In the genomic region with DNA sequence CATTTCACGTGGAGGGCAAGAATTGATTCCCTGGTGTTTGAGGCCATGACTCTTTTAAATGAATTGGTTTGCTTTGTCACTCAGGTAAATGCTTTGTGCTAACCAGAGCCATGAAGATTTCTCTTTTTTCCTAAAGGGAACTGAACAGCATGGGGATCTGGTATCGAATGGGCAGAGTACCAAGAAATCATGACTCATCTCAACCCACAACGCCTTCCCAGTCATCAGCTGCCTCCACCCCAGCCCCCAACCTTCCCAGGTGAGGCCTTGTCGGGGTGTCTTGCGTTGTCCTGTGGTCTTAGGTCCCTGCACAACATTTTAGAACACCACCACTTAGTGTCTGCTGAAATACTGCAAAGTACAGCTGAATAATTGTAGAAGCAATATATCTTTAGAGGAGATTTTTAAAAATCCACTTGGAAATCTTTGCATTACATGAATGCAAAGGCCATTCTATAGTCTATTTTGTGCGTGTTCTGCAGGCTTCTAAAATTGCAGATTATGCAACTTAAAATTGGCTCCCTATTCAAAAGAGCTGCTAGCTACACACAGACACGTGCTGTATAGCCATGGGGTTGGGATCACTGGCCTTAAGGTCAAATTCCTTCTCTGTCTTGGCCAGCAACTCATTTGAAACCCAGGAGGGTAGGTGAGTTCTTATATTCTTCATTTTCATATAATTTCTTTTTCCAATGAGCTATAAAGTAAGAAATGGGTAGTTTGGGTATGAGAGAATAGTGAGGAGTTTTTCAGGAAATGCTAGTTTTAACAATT, we compare ENCODE assay signal across 12 cellular contexts.
DNase-seq lines count a peak whose midpoint lies in the region; ATAC-seq and TF ChIP-seq lines count a peak whose summit lies in the region.
"Had no signal": no experiment of that assay in that cellular context is flagged by ENCODE, and none has a peak within 500 bp of the region (broad histone marks: within the 10 kb centered on the region; RNA-seq: fewer than 3 reads in every experiment).

No MANE protein-coding gene starts in this region.

- DNase-seq in Daoy (ENCODE audit: low read depth) (peak; percentile 80), M059J (ENCODE audit: low read depth) (peak; percentile 83), mammary epithelial cell (peak; percentile 78), amygdala (lab: John Stamatoyannopoulos, UW) (no peak), vagina (ENCODE audit: extremely low spot score in 2 of 2) (no peak)
- DNase-seq in naive thymus-derived CD8-positive, alpha-beta T cell, result no peak
- DNase-seq: Karpas-422 had no signal

- H3K27ac ChIP-seq in mammary epithelial cell (ENCODE audit: insufficient read depth, low read depth, low read length), result no peak overlapping the region
- no peak overlapping the region for H3K27ac ChIP-seq in vagina
- H3K27ac ChIP-seq: SK-N-MC had no signal

- CTCF ChIA-PET in mammary epithelial cell (lab: Charles Lee; ENCODE audit: low non-redundant PET), result interaction anchor here (0.6 to 0.7 kb wide), 2 partner anchors 9 to 104 kb away, joined by 3 to 5 read pairs; no protein-coding TSS in a partner anchor

- dilution Hi-C loops in mammary epithelial cell (cut with HindIII; ENCODE audit: low sequenced_read_pairs), result loop anchor here (5.0 kb wide), 1 partner anchor 78 kb away; no protein-coding TSS in a partner anchor

- H3K4me2 ChIP-seq in mammary epithelial cell (ENCODE audit: insufficient read depth, low read depth, low read length), result no peak overlapping the region

- no peak for ATAC-seq in naive thymus-derived CD8-positive, alpha-beta T cell
- ATAC-seq in GM21737 (IDR thresholded peaks at IDR 0.05; ENCODE audit: unreplicated experiment), result no peak
- ATAC-seq in HG03175 (IDR thresholded peaks at IDR 0.05; ENCODE audit: unreplicated experiment), result no peak

- POLR2A ChIA-PET in naive thymus-derived CD8-positive, alpha-beta T cell (lab: Charles Lee), result interaction anchor here (1.3 to 4.1 kb wide), 3 partner anchors 12 to 77 kb away, joined by 3 to 31 read pairs (median 12); partner anchors contain the start of gene MVB12B

- H3K36me3 ChIP-seq in mammary epithelial cell (ENCODE audit: insufficient read depth, low read length) (no peaks in the 10 kb centered on the region), vagina (no peaks in the 10 kb centered on the region)

- TF ChIP-seq POLR2A in vagina (IDR thresholded peaks at IDR 0.05), result no peak

- H3K79me2 ChIP-seq in mammary epithelial cell (ENCODE audit: insufficient read depth, low read length), result no peaks in the 10 kb centered on the region

- peak overlapping the region; percentile 83 to 98 (median 96) for H3K27ac Mint-ChIP-seq in naive thymus-derived CD8-positive, alpha-beta T cell
- H3K27ac Mint-ChIP-seq: activated naive CD4-positive, alpha-beta T cell treated with anti-CD3 and anti-CD28 coated beads, Interleukin-2, amount 50 U/mL, for 24 hours had no signal

- H3K4me1 Mint-ChIP-seq in naive thymus-derived CD8-positive, alpha-beta T cell, result peaks cover 36 to 60% (median 52%) of the 10 kb centered on the region in 4 donors

- peak overlapping the region in 2 of 10 donors; percentile 16 to 65 for H3K4me3 Mint-ChIP-seq in naive thymus-derived CD8-positive, alpha-beta T cell
- H3K4me3 Mint-ChIP-seq: activated naive CD4-positive, alpha-beta T cell treated with anti-CD3 and anti-CD28 coated beads, Interleukin-2, amount 50 U/mL, for 24 hours had no signal

- no peak overlapping the region for H2AFZ ChIP-seq in mammary epithelial cell (ENCODE audit: low read depth, low read length)

- in situ Hi-C loops in mammary epithelial cell (cut with MboI; ENCODE audit: low sequenced_read_pairs in 2 of 2), result loop anchor here (5.0 to 10.0 kb wide), 3 partner anchors 91 to 991 kb away; no protein-coding TSS in a partner anchor

- intact Hi-C loops in mammary epithelial cell (cut with micrococcal nuclease) (loop anchor here (2.0 to 10.0 kb wide), 3 partner anchors 97 to 987 kb away; no protein-coding TSS in a partner anchor), vagina (cut with DNase I) (loop anchor here (5.0 kb wide), 2 partner anchors 88 to 988 kb away; no protein-coding TSS in a partner anchor)

- H3K27me3 Mint-ChIP-seq in naive thymus-derived CD8-positive, alpha-beta T cell, result no peaks in the 10 kb centered on the region
- H3K27me3 Mint-ChIP-seq: activated naive CD4-positive, alpha-beta T cell treated with anti-CD3 and anti-CD28 coated beads, Interleukin-2, amount 50 U/mL, for 24 hours had no signal

- H3K9ac ChIP-seq in mammary epithelial cell (ENCODE audit: insufficient read depth, low read length), result no peak overlapping the region

- no peak for TF ChIP-seq CTCF in mammary epithelial cell (conservative IDR thresholded peaks at IDR 0.05 in 1 of 2, IDR thresholded peaks at IDR 0.05 in 1 of 2; ENCODE audit: extremely low read depth in 1 of 2, insufficient read depth in 1 of 2, low read depth in 1 of 2, low read length in 2 of 2)
- TF ChIP-seq CTCF in vagina (IDR thresholded peaks at IDR 0.05), result no peak

- H3K27me3 ChIP-seq in mammary epithelial cell (ENCODE audit: insufficient read depth, low read length) (no peaks in the 10 kb centered on the region), vagina (no peaks in the 10 kb centered on the region)

- H4K20me1 ChIP-seq in mammary epithelial cell (ENCODE audit: insufficient read depth, low read length), result no peaks in the 10 kb centered on the region

- no peaks in the 10 kb centered on the region for H3K9me3 ChIP-seq in mammary epithelial cell (replicated peaks; ENCODE audit: insufficient read depth, low read length)
- H3K9me3 ChIP-seq in vagina, result no peaks in the 10 kb centered on the region

- no peaks in the 10 kb centered on the region for H3K9me3 Mint-ChIP-seq in naive thymus-derived CD8-positive, alpha-beta T cell
- H3K9me3 Mint-ChIP-seq: activated naive CD4-positive, alpha-beta T cell treated with anti-CD3 and anti-CD28 coated beads, Interleukin-2, amount 50 U/mL, for 24 hours had no signal

- WGBS in mammary epithelial cell (ENCODE audit: low coverage, missing lambda C conversion rate), result 61% methylated on average over 4 of the region's 7 CpGs

- H3K4me1 ChIP-seq in mammary epithelial cell (ENCODE audit: insufficient read depth, low read length) (peaks cover 30% of the 10 kb centered on the region), vagina (peaks cover 60% of the 10 kb centered on the region)

- H3K36me3 Mint-ChIP-seq in naive thymus-derived CD8-positive, alpha-beta T cell, result peaks cover 0 to 47% (median 4%) of the 10 kb centered on the region in 3 donors

- H3K4me3 ChIP-seq in mammary epithelial cell (replicated peaks in 1 of 3; ENCODE audit: insufficient read depth in 1 of 3, low read depth in 2 of 3, low read length in 3 of 3), result no peak overlapping the region
- H3K4me3 ChIP-seq in vagina, result no peak overlapping the region
- H3K4me3 ChIP-seq: GM12878, SK-N-MC had no signal

- BruUV-seq in mammary epithelial cell (replicated peaks; lab: Mats Ljungman, UMichigan), result no TSS peak

Comparison
In these comparisons a context has a peak if more than half of its experiments do, and no peak if none do; other contexts are left out.
1. DNase-seq: peak in Daoy (single experiment), M059J (single experiment) and mammary epithelial cell (single experiment); none in naive thymus-derived CD8-positive, alpha-beta T cell (0 of 10), amygdala (0 of 56) and vagina (0 of 2).